20 cellular contexts compared by ENCODE assay signal in genomic region chrX:87961471-87961870, GRCh38.
"Had no signal": no experiment of that assay in that cellular context is flagged by ENCODE, and none has a peak within 500 bp of the region (broad histone marks: within the 10 kb centered on the region; RNA-seq: fewer than 3 reads in every experiment).

No MANE protein-coding gene starts in this region.

- H3K9ac ChIP-seq: parathyroid adenoma had no signal

- ATAC-seq: activated CD8-positive, alpha-beta memory T cell treated with anti-CD3 and anti-CD28 coated beads, Interleukin-2, amount 10 ng/mL, durations not matched to agents 7 days and 5 days; left lobe of liver; natural killer cell; stimulated activated naive B cell treated with anti-CD40 and anti-IgM and Interleukin-4, amounts not matched to agents 10 μg/mL and 1 μg/mL and 100 μg/mL, for 72 hours; upper lobe of right lung had no signal

- H3K27me3 Mint-ChIP-seq: activated CD4-positive, alpha-beta memory T cell treated with anti-CD3 and anti-CD28 coated beads, Interleukin-2, amount 10 ng/mL, durations not matched to agents 7 days and 5 days; activated CD8-positive, alpha-beta memory T cell treated with anti-CD3 and anti-CD28 coated beads, Interleukin-2, amount 10 ng/mL, durations not matched to agents 7 days and 5 days; activated naive CD8-positive, alpha-beta T cell treated with anti-CD3 and anti-CD28 coated beads for 36 hours; stimulated activated naive B cell treated with anti-CD40 and anti-IgM and Interleukin-4, amounts not matched to agents 10 μg/mL and 1 μg/mL and 100 μg/mL, for 72 hours had no signal

- H3K9me3 ChIP-seq: esophagus squamous epithelium, neutrophil, sigmoid colon, spleen, thoracic aorta, upper lobe of right lung had no signal

- H3K9me3 Mint-ChIP-seq: activated CD4-positive, alpha-beta memory T cell treated with anti-CD3 and anti-CD28 coated beads, Interleukin-2, amount 10 ng/mL, durations not matched to agents 7 days and 5 days; activated naive CD8-positive, alpha-beta T cell treated with anti-CD3 and anti-CD28 coated beads for 36 hours; stimulated activated naive B cell treated with anti-CD40 and anti-IgM and Interleukin-4, amounts not matched to agents 10 μg/mL and 1 μg/mL and 100 μg/mL, for 72 hours had no signal

- H3K4me1 Mint-ChIP-seq: activated CD4-positive, alpha-beta memory T cell treated with anti-CD3 and anti-CD28 coated beads, Interleukin-2, amount 10 ng/mL, durations not matched to agents 7 days and 5 days; activated CD8-positive, alpha-beta memory T cell treated with anti-CD3 and anti-CD28 coated beads, Interleukin-2, amount 10 ng/mL, durations not matched to agents 7 days and 5 days; activated naive CD8-positive, alpha-beta T cell treated with anti-CD3 and anti-CD28 coated beads for 36 hours; natural killer cell; stimulated activated naive B cell treated with anti-CD40 and anti-IgM and Interleukin-4, amounts not matched to agents 10 μg/mL and 1 μg/mL and 100 μg/mL, for 72 hours had no signal

- H3K4me3 Mint-ChIP-seq: activated CD4-positive, alpha-beta memory T cell treated with anti-CD3 and anti-CD28 coated beads, Interleukin-2, amount 10 ng/mL, durations not matched to agents 7 days and 5 days; activated CD8-positive, alpha-beta memory T cell treated with anti-CD3 and anti-CD28 coated beads, Interleukin-2, amount 10 ng/mL, durations not matched to agents 7 days and 5 days; activated naive CD8-positive, alpha-beta T cell treated with anti-CD3 and anti-CD28 coated beads for 36 hours; natural killer cell; stimulated activated naive B cell treated with anti-CD40 and anti-IgM and Interleukin-4, amounts not matched to agents 10 μg/mL and 1 μg/mL and 100 μg/mL, for 72 hours had no signal

- H3K36me3 ChIP-seq: esophagus squamous epithelium, neutrophil, sigmoid colon, spleen, thoracic aorta, upper lobe of right lung had no signal

- H3K27ac ChIP-seq: esophagus squamous epithelium, neutrophil, parathyroid adenoma, sigmoid colon, spleen, thoracic aorta, upper lobe of right lung had no signal

- DNase-seq: activated CD4-positive, alpha-beta memory T cell treated with anti-CD3 and anti-CD28 coated beads, Interleukin-2, amount 10 ng/mL, durations not matched to agents 7 days and 5 days; activated CD4-positive, alpha-beta T cell treated with anti-CD3 and anti-CD28 coated beads for 48 hours; activated CD4-positive, CD25-positive, alpha-beta regulatory T cell; activated CD8-positive, alpha-beta memory T cell treated with anti-CD3 and anti-CD28 coated beads, Interleukin-2, amount 10 ng/mL, durations not matched to agents 7 days and 5 days; activated naive CD8-positive, alpha-beta T cell treated with anti-CD3 and anti-CD28 coated beads for 36 hours; amniotic stem cell; dermis blood vessel endothelial cell; effector memory CD4-positive, alpha-beta T cell; esophagus squamous epithelium; hypothalamus; natural killer cell; sigmoid colon; spleen; stimulated activated naive B cell treated with anti-CD40 and anti-IgM and Interleukin-4, amounts not matched to agents 10 μg/mL and 1 μg/mL and 100 μg/mL, for 72 hours; upper lobe of right lung had no signal

- H3K4me3 ChIP-seq: esophagus squamous epithelium, lung, sigmoid colon, spleen, thoracic aorta, upper lobe of right lung had no signal

- H3K27ac Mint-ChIP-seq: activated CD4-positive, alpha-beta memory T cell treated with anti-CD3 and anti-CD28 coated beads, Interleukin-2, amount 10 ng/mL, durations not matched to agents 7 days and 5 days; activated CD8-positive, alpha-beta memory T cell treated with anti-CD3 and anti-CD28 coated beads, Interleukin-2, amount 10 ng/mL, durations not matched to agents 7 days and 5 days; activated naive CD8-positive, alpha-beta T cell treated with anti-CD3 and anti-CD28 coated beads for 36 hours; natural killer cell; stimulated activated naive B cell treated with anti-CD40 and anti-IgM and Interleukin-4, amounts not matched to agents 10 μg/mL and 1 μg/mL and 100 μg/mL, for 72 hours had no signal

- H3K27me3 ChIP-seq: esophagus squamous epithelium, neutrophil, sigmoid colon, spleen, upper lobe of right lung had no signal

- H3K4me1 ChIP-seq: esophagus squamous epithelium, parathyroid adenoma, sigmoid colon, spleen, upper lobe of right lung had no signal

- H3K36me3 Mint-ChIP-seq: activated CD8-positive, alpha-beta memory T cell treated with anti-CD3 and anti-CD28 coated beads, Interleukin-2, amount 10 ng/mL, durations not matched to agents 7 days and 5 days; activated naive CD8-positive, alpha-beta T cell treated with anti-CD3 and anti-CD28 coated beads for 36 hours; natural killer cell; stimulated activated naive B cell treated with anti-CD40 and anti-IgM and Interleukin-4, amounts not matched to agents 10 μg/mL and 1 μg/mL and 100 μg/mL, for 72 hours had no signal
